9 cellular contexts compared by ENCODE assay signal in the genomic region with DNA sequence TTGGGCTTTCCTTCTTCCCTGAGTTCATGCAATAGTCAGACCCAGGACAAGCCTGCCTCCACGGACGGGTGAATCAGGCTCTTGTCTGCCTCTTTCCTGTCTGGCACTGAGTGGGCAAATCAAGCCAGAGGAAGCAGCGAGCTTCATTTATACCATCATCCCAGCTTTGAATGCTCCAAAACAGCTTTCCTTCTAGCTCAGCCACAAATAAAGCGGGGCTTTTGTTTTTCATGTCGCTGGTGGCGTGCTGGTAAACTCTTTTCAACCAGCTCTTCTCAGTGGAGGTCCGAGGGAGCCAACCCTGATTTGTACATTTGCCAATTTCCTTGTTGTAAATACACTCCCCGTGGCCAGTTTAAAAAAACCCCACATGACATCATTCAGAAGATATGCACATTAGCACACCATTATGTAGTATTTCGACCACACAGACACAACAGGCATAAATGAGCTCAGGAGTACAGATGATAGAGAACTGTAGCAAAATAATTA. TPM values are rescaled to one million over a fixed set of nuclear protein-coding genes. Genes with fewer than 3 reads are reported as not detected.
A peak's percentile ranks its signal among the peaks of the same experiment; 100 is the strongest.
DNase-seq lines count a peak whose midpoint lies in the region; ATAC-seq, FAIRE-seq and TF ChIP-seq lines count a peak whose summit lies in the region.
"Had no signal": no experiment of that assay in that cellular context is flagged by ENCODE, and none has a peak within 500 bp of the region (broad histone marks: within the 10 kb centered on the region; RNA-seq: fewer than 3 reads in every experiment).

No MANE protein-coding gene starts in this region.

- no peaks in the 10 kb centered on the region for H3K36me3 Mint-ChIP-seq in endodermal cell (ENCODE audit: low read depth)
- H3K36me3 Mint-ChIP-seq: activated naive CD4-positive, alpha-beta T cell treated with anti-CD3 and anti-CD28 coated beads, Interleukin-2, amount 50 U/mL, for 24 hours had no signal

- peak overlapping the region; percentile 74 for H3K27ac ChIP-seq in endodermal cell (ENCODE audit: low read depth, low read length)

- TF ChIP-seq CTCF in endodermal cell (conservative IDR thresholded peaks at IDR 0.05) = no peak

- H3K4me1 Mint-ChIP-seq in endodermal cell = peaks cover 52% of the 10 kb centered on the region
- H3K4me1 Mint-ChIP-seq: activated naive CD4-positive, alpha-beta T cell treated with anti-CD3 and anti-CD28 coated beads, Interleukin-2, amount 50 U/mL, for 24 hours had no signal

- DNase-seq in COR-L47 (lab: John Stamatoyannopoulos, UW) (peak; percentile 91), NCI-H345 treated with DMSO at 0.1 percent for 48 hours (lab: John Stamatoyannopoulos, UW; ENCODE audit: unreplicated experiment) (peak; percentile 50), endodermal cell (no peak), midbrain (lab: John Stamatoyannopoulos, UW) (peak; percentile 82), urothelium cell line (ENCODE audit: low spot score) (peak; percentile 73)
- DNase-seq in activated effector memory CD4-positive, alpha-beta T cell treated with Interleukin-2 at 50 U/mL for 16 hours = no peak

- no peaks in the 10 kb centered on the region for H3K36me3 ChIP-seq in endodermal cell (ENCODE audit: control insufficient read depth, insufficient read depth, low read length)

- no peaks in the 10 kb centered on the region for H3K9me3 Mint-ChIP-seq in endodermal cell
- H3K9me3 Mint-ChIP-seq: activated naive CD4-positive, alpha-beta T cell treated with anti-CD3 and anti-CD28 coated beads, Interleukin-2, amount 50 U/mL, for 24 hours had no signal

- H3K27me3 Mint-ChIP-seq in endodermal cell (ENCODE audit: insufficient read depth) = no peaks in the 10 kb centered on the region

- no peak overlapping the region for H3K4me3 ChIP-seq in endodermal cell (ENCODE audit: low read length)

- H3K4me1 ChIP-seq in endodermal cell (ENCODE audit: control insufficient read depth, insufficient read depth, low read length) = peaks cover 19% of the 10 kb centered on the region

- no peak overlapping the region for H3K27ac Mint-ChIP-seq in endodermal cell
- H3K27ac Mint-ChIP-seq: activated naive CD4-positive, alpha-beta T cell treated with anti-CD3 and anti-CD28 coated beads, Interleukin-2, amount 50 U/mL, for 24 hours had no signal

- 72 to 78% methylated on average over 8 to 9 of the region's 9 CpGs for WGBS in endodermal cell (ENCODE audit: insufficient coverage in 1 of 2, insufficient read length in 1 of 2), 2 experiments

- no peak for ATAC-seq in HG03378 (IDR thresholded peaks at IDR 0.05; ENCODE audit: unreplicated experiment)
- ATAC-seq in HG03457 (IDR thresholded peaks at IDR 0.05; ENCODE audit: unreplicated experiment) = no peak

- no peaks in the 10 kb centered on the region for H3K27me3 ChIP-seq in endodermal cell (ENCODE audit: control insufficient read depth, insufficient read depth, low read length, poor library complexity, severe bottlenecking)

- FAIRE-seq in urothelium cell line (lab: Jason Lieb, UNC) = no peak

- H3K9ac ChIP-seq in endodermal cell (ENCODE audit: extremely low read depth, low read length, poor library complexity, severe bottlenecking) = no peak overlapping the region

- no peaks in the 10 kb centered on the region for H3K9me3 ChIP-seq in endodermal cell (ENCODE audit: control insufficient read depth, low read length)

- no peak overlapping the region for H3K4me3 Mint-ChIP-seq in endodermal cell
- H3K4me3 Mint-ChIP-seq: activated naive CD4-positive, alpha-beta T cell treated with anti-CD3 and anti-CD28 coated beads, Interleukin-2, amount 50 U/mL, for 24 hours had no signal

RNA-seq across cellular contexts. Expression of a gene that starts 8.6 kb away (rescaled TPM):
- 1 to 10 TPM in 1 of 2 donors, not detected in 1; 1.0 TPM for total RNA-seq in endodermal cell
- 0.89 TPM for polyA plus RNA-seq in endodermal cell (2013, experiment 1 of 2)
- 1.1 TPM for polyA plus RNA-seq in endodermal cell (2013, experiment 2 of 2)

RNA-seq across cellular contexts. Expression of a gene that starts 44.2 kb away (rescaled TPM):
- 100 to 1,000 TPM; 111 to 142 TPM for total RNA-seq in endodermal cell
- polyA plus RNA-seq in endodermal cell (2013, experiment 1 of 2) = 89.8 TPM
- 75.8 TPM for polyA plus RNA-seq in endodermal cell (2013, experiment 2 of 2)

Comparison
In these comparisons a context has a peak if more than half of its experiments do, and no peak if none do; other contexts are left out.
1. DNase-seq: peak in COR-L47 (single experiment), NCI-H345 treated with DMSO at 0.1 percent for 48 hours (single experiment), midbrain (single experiment) and urothelium cell line (single experiment); none in endodermal cell (single experiment) and activated effector memory CD4-positive, alpha-beta T cell treated with Interleukin-2 at 50 U/mL for 16 hours (single experiment).